Comparison of ENCODE assay signal across 17 cellular contexts in the genomic region with DNA sequence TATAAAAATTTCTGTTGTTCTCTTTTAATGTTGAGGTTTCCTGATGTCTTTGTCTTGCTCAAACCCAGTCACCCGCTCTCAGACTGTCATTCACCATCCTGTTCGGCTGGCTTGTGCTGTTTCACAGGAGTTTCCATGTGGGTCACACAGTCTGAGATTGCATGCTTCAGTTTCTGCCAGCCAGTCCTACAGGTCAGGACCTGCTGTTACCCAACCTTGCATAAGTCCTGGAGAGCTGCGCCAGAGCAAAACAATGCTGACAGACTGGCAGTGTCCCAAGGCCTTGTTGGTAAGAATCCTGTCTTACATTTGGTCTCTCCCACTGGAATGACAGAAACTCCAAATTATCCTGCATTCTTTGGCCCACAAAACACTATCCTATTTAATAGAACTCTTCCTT.
DNase-seq lines count a peak whose midpoint lies in the region; TF ChIP-seq lines count a peak whose summit lies in the region.
"Had no signal": no experiment of that assay in that cellular context is flagged by ENCODE, and none has a peak within 500 bp of the region (broad histone marks: within the 10 kb centered on the region; RNA-seq: fewer than 3 reads in every experiment).

No MANE protein-coding gene starts in this region.

- H3K27ac ChIP-seq in mammary epithelial cell (ENCODE audit: insufficient read depth, low read depth, low read length), result peak overlapping the region; percentile 50
- H3K27ac ChIP-seq in CD4-positive, alpha-beta memory T cell (ENCODE audit: low read depth, low read length), result no peak overlapping the region
- H3K27ac ChIP-seq: BLaER1, VCaP had no signal

- H3K27ac Mint-ChIP-seq in CD4-positive, alpha-beta memory T cell, result no peak overlapping the region
- no peak overlapping the region for H3K27ac Mint-ChIP-seq in activated CD4-positive, alpha-beta T cell treated with anti-CD3 and anti-CD28 coated beads, Interleukin-2, amount 10 ng/mL, durations not matched to agents 24 days and 14 days
- H3K27ac Mint-ChIP-seq: activated T-helper 17 cell treated with anti-CD3 and anti-CD28 coated beads, Interleukin-2, amount 50 U/mL, for 72 hours; nephron had no signal

- H3K27me3 ChIP-seq in MG63, result no peaks in the 10 kb centered on the region
- no peaks in the 10 kb centered on the region for H3K27me3 ChIP-seq in mammary epithelial cell (ENCODE audit: insufficient read depth, low read length)
- H3K27me3 ChIP-seq in CD4-positive, alpha-beta memory T cell (ENCODE audit: insufficient read depth, low read length), result no peaks in the 10 kb centered on the region
- H3K27me3 ChIP-seq: BLaER1 had no signal

- no peak overlapping the region for H3K4me3 Mint-ChIP-seq in CD4-positive, alpha-beta memory T cell
- no peak overlapping the region for H3K4me3 Mint-ChIP-seq in activated CD4-positive, alpha-beta T cell treated with anti-CD3 and anti-CD28 coated beads, Interleukin-2, amount 10 ng/mL, durations not matched to agents 24 days and 14 days
- H3K4me3 Mint-ChIP-seq: activated T-helper 17 cell treated with anti-CD3 and anti-CD28 coated beads, Interleukin-2, amount 50 U/mL, for 72 hours; nephron had no signal

- WGBS in mammary epithelial cell (ENCODE audit: low coverage, missing lambda C conversion rate), result 4% methylated on average over 3 of the region's 3 CpGs

- H3K9ac ChIP-seq in mammary epithelial cell (ENCODE audit: insufficient read depth, low read length), result no peak overlapping the region
- H3K9ac ChIP-seq: BLaER1 had no signal

- H3K36me3 Mint-ChIP-seq in CD4-positive, alpha-beta memory T cell, result no peaks in the 10 kb centered on the region
- H3K36me3 Mint-ChIP-seq in activated CD4-positive, alpha-beta T cell treated with anti-CD3 and anti-CD28 coated beads, Interleukin-2, amount 10 ng/mL, durations not matched to agents 24 days and 14 days (ENCODE audit: low read depth), result no peaks in the 10 kb centered on the region

- peak overlapping the region; percentile 22 for H3K4me2 ChIP-seq in mammary epithelial cell (ENCODE audit: insufficient read depth, low read depth, low read length)
- H3K4me2 ChIP-seq: BLaER1 had no signal

- peak; percentile 4 for DNase-seq in MG63
- DNase-seq in mammary epithelial cell, result peak; percentile 91
- peak; percentile 37 for DNase-seq in iPS-NIHi11 (ENCODE audit: low spot score)
- DNase-seq in retinal pigment epithelial cell (ENCODE audit: low read depth), result peak; percentile 81
- DNase-seq in CD4-positive, alpha-beta memory T cell, result no peak
- DNase-seq in stimulated activated CD4-positive, alpha-beta T cell treated with anti-CD3 and anti-CD28 coated beads, Interleukin-15, amount 100 ng/mL, for 24 hours, result no peak
- DNase-seq in activated CD4-positive, alpha-beta T cell treated with anti-CD3 and anti-CD28 coated beads, Interleukin-2, amount 10 ng/mL, durations not matched to agents 24 days and 14 days, result no peak
- DNase-seq in HEK293T (ENCODE audit: extremely low spot score), result no peak
- DNase-seq: DMS79, NCI-H2029, NCI-H526 treated with DMSO at 0.1 percent for 48 hours, right cardiac atrium had no signal

- no peak overlapping the region for H3K4me3 ChIP-seq in MG63
- no peak overlapping the region for H3K4me3 ChIP-seq in mammary epithelial cell (replicated peaks in 1 of 3; ENCODE audit: insufficient read depth in 1 of 3, low read depth in 2 of 3, low read length in 3 of 3)
- H3K4me3 ChIP-seq in retinal pigment epithelial cell (ENCODE audit: low read length), result no peak overlapping the region
- H3K4me3 ChIP-seq in CD4-positive, alpha-beta memory T cell (ENCODE audit: low read length in 2 of 2), result no peak overlapping the region
- H3K4me3 ChIP-seq: BLaER1, lung had no signal

- H3K27me3 Mint-ChIP-seq in CD4-positive, alpha-beta memory T cell, result no peaks in the 10 kb centered on the region
- H3K27me3 Mint-ChIP-seq in activated CD4-positive, alpha-beta T cell treated with anti-CD3 and anti-CD28 coated beads, Interleukin-2, amount 10 ng/mL, durations not matched to agents 24 days and 14 days, result no peaks in the 10 kb centered on the region
- H3K27me3 Mint-ChIP-seq: activated T-helper 17 cell treated with anti-CD3 and anti-CD28 coated beads, Interleukin-2, amount 50 U/mL, for 72 hours had no signal

- H3K9me3 ChIP-seq in MG63, result no peaks in the 10 kb centered on the region
- no peaks in the 10 kb centered on the region for H3K9me3 ChIP-seq in mammary epithelial cell (replicated peaks; ENCODE audit: insufficient read depth, low read length)
- H3K9me3 ChIP-seq in CD4-positive, alpha-beta memory T cell (ENCODE audit: control insufficient read depth in 1 of 2, low read length in 2 of 2), result peaks cover 0 to 3% of the 10 kb centered on the region in 2 donors

- H2AFZ ChIP-seq in mammary epithelial cell (ENCODE audit: low read depth, low read length), result no peak overlapping the region

- H3K9me3 Mint-ChIP-seq in CD4-positive, alpha-beta memory T cell, result peaks cover 0 to 18% (median 10%) of the 10 kb centered on the region in 8 donors
- no peaks in the 10 kb centered on the region for H3K9me3 Mint-ChIP-seq in activated CD4-positive, alpha-beta T cell treated with anti-CD3 and anti-CD28 coated beads, Interleukin-2, amount 10 ng/mL, durations not matched to agents 24 days and 14 days

- in situ Hi-C loops in mammary epithelial cell (cut with MboI; ENCODE audit: low sequenced_read_pairs in 2 of 2), result no loop called here

- POLR2A ChIA-PET in CD4-positive, alpha-beta memory T cell (lab: Charles Lee; ENCODE audit: partially characterized antibody), result no interaction called here
- POLR2A ChIA-PET in HEK293T (lab: Yijun Ruan, JAX), result no interaction called here

- no peaks in the 10 kb centered on the region for H3K36me3 ChIP-seq in MG63
- H3K36me3 ChIP-seq in mammary epithelial cell (ENCODE audit: insufficient read depth, low read length), result no peaks in the 10 kb centered on the region
- H3K36me3 ChIP-seq in CD4-positive, alpha-beta memory T cell (ENCODE audit: insufficient read depth, low read length), result no peaks in the 10 kb centered on the region
- H3K36me3 ChIP-seq: BLaER1 had no signal

- dilution Hi-C loops in mammary epithelial cell (cut with HindIII; ENCODE audit: low sequenced_read_pairs), result no loop called here

- CTCF ChIA-PET in mammary epithelial cell (lab: Charles Lee; ENCODE audit: low non-redundant PET) (no interaction called here), HEK293T (lab: Yijun Ruan, JAX) (interaction anchor here (0.6 kb wide), 1 partner anchor 9 kb away, joined by 3 read pairs; no protein-coding TSS in a partner anchor)
- CTCF ChIA-PET in CD4-positive, alpha-beta memory T cell (lab: Charles Lee; ENCODE audit: partially characterized antibody), result no interaction called here

- intact Hi-C loops in mammary epithelial cell (cut with micrococcal nuclease), result no loop called here
- intact Hi-C loops in CD4-positive, alpha-beta memory T cell (cut with micrococcal nuclease), result no loop called here
- intact Hi-C loops in activated CD4-positive, alpha-beta T cell treated with anti-CD3 and anti-CD28 coated beads, Interleukin-2, amount 10 ng/mL, durations not matched to agents 24 days and 14 days (cut with micrococcal nuclease), result no loop called here

- peaks cover 3% of the 10 kb centered on the region for H3K4me1 ChIP-seq in mammary epithelial cell (ENCODE audit: insufficient read depth, low read length)
- H3K4me1 ChIP-seq in CD4-positive, alpha-beta memory T cell (ENCODE audit: insufficient read depth, low read length), result no peaks in the 10 kb centered on the region
- H3K4me1 ChIP-seq: BLaER1 had no signal

- no peaks in the 10 kb centered on the region for H3K4me1 Mint-ChIP-seq in CD4-positive, alpha-beta memory T cell
- no peaks in the 10 kb centered on the region for H3K4me1 Mint-ChIP-seq in activated CD4-positive, alpha-beta T cell treated with anti-CD3 and anti-CD28 coated beads, Interleukin-2, amount 10 ng/mL, durations not matched to agents 24 days and 14 days
- H3K4me1 Mint-ChIP-seq: activated T-helper 17 cell treated with anti-CD3 and anti-CD28 coated beads, Interleukin-2, amount 50 U/mL, for 72 hours; nephron had no signal

- no peak for TF ChIP-seq CTCF in mammary epithelial cell (conservative IDR thresholded peaks at IDR 0.05 in 1 of 2, IDR thresholded peaks at IDR 0.05 in 1 of 2; ENCODE audit: extremely low read depth in 1 of 2, insufficient read depth in 1 of 2, low read depth in 1 of 2, low read length in 2 of 2)
- TF ChIP-seq CTCF in retinal pigment epithelial cell (conservative IDR thresholded peaks at IDR 0.05; ENCODE audit: low read depth, low read length), result no peak

- no peaks in the 10 kb centered on the region for H3K79me2 ChIP-seq in mammary epithelial cell (ENCODE audit: insufficient read depth, low read length)

- no peaks in the 10 kb centered on the region for H4K20me1 ChIP-seq in mammary epithelial cell (ENCODE audit: insufficient read depth, low read length)
- H4K20me1 ChIP-seq: BLaER1 had no signal

- no TSS peak for BruUV-seq in mammary epithelial cell (replicated peaks; lab: Mats Ljungman, UMichigan)

TF ChIP-seq in HEK293T, 16 proteins besides CTCF, POLR2A, EP300 and RAD21:
- no peak for TF ChIP-seq LEF1 (IDR thresholded peaks at IDR 0.05; ENCODE audit: borderline replicate concordance)
- TF ChIP-seq BHLHE40 (IDR thresholded peaks at IDR 0.05; ENCODE audit: borderline replicate concordance), result no peak
- TF ChIP-seq FOXA1 (IDR thresholded peaks at IDR 0.05), result no peak
- TF ChIP-seq SUZ12 (IDR thresholded peaks at IDR 0.05), result no peak
- TF ChIP-seq CTBP1 (IDR thresholded peaks at IDR 0.05; ENCODE audit: borderline replicate concordance), result no peak
- no peak for TF ChIP-seq NFRKB (IDR thresholded peaks at IDR 0.05)
- TF ChIP-seq TARDBP (IDR thresholded peaks at IDR 0.05), result no peak
- TF ChIP-seq ARNT (IDR thresholded peaks at IDR 0.05), result no peak
- no peak for TF ChIP-seq ELF4 (IDR thresholded peaks at IDR 0.05)
- TF ChIP-seq FOXM1 (IDR thresholded peaks at IDR 0.05; ENCODE audit: borderline replicate concordance), result no peak
- no peak for TF ChIP-seq FOXK2 (IDR thresholded peaks at IDR 0.05)
- no peak for TF ChIP-seq SP1 (IDR thresholded peaks at IDR 0.05)
- TF ChIP-seq HDGF (IDR thresholded peaks at IDR 0.05; ENCODE audit: borderline replicate concordance), result no peak

Comparison
In these comparisons a context has a peak if more than half of its experiments do, and no peak if none do; other contexts are left out.
1. DNase-seq: peak in MG63 (single experiment), mammary epithelial cell (single experiment), iPS-NIHi11 (single experiment) and retinal pigment epithelial cell (single experiment); none in CD4-positive, alpha-beta memory T cell (0 of 5), stimulated activated CD4-positive, alpha-beta T cell treated with anti-CD3 and anti-CD28 coated beads, Interleukin-15, amount 100 ng/mL, for 24 hours (single experiment), activated CD4-positive, alpha-beta T cell treated with anti-CD3 and anti-CD28 coated beads, Interleukin-2, amount 10 ng/mL, durations not matched to agents 24 days and 14 days (single experiment) and HEK293T (single experiment).